Comparison of ENCODE assay signal across 17 cellular contexts in the genomic region with DNA sequence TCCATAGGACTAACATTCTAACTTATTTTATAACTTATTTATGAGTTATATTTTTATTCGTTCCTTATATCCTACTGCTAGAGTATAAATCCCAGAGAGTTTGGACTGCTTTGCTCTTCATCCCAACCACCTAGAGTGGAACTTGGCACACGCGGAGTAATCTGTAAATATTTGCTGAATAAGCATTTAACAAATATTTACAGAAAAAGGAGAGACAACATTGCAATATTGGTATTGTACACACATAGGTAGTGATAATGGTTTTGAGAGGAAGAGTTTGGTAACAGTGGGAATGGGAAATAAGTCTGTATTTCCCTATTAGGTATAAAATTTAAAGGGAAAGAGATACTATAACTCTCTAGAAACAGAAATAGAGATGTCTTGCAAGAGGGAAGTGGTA.
"Had no signal": no experiment of that assay in that cellular context is flagged by ENCODE, and none has a peak within 500 bp of the region (broad histone marks: within the 10 kb centered on the region; RNA-seq: fewer than 3 reads in every experiment).

No MANE protein-coding gene starts in this region.

- H3K9me3 ChIP-seq: neutrophil, psoas muscle, sigmoid colon had no signal

- DNase-seq: effector memory CD4-positive, alpha-beta T cell; heart left ventricle; hippocampal formation; left colon; mammary epithelial cell; naive thymus-derived CD4-positive, alpha-beta T cell; nephron progenitor cell; psoas muscle; retina; sigmoid colon; stimulated activated CD4-positive, alpha-beta T cell treated with anti-CD3 and anti-CD28 coated beads, Interleukin-2, amount 100 ng/mL, for 24 hours; stimulated activated naive CD4-positive, alpha-beta T cell treated with Interleukin-2 at 50 U/mL for 16 hours; trophoblast cell had no signal

- ATAC-seq: esophagus mucosa; heart left ventricle; left colon; naive thymus-derived CD4-positive, alpha-beta T cell; psoas muscle had no signal

- H3K27me3 ChIP-seq: heart left ventricle, neutrophil, sigmoid colon had no signal

- H3K4me3 ChIP-seq: heart left ventricle, psoas muscle, sigmoid colon, skin epidermis had no signal

- FAIRE-seq: endometrium had no signal

- H3K27ac ChIP-seq: heart left ventricle, neutrophil, psoas muscle, sigmoid colon, skin epidermis had no signal

- H3K36me3 ChIP-seq: heart left ventricle, neutrophil, sigmoid colon had no signal

- H3K4me1 ChIP-seq: psoas muscle had no signal
